In the genomic region with DNA sequence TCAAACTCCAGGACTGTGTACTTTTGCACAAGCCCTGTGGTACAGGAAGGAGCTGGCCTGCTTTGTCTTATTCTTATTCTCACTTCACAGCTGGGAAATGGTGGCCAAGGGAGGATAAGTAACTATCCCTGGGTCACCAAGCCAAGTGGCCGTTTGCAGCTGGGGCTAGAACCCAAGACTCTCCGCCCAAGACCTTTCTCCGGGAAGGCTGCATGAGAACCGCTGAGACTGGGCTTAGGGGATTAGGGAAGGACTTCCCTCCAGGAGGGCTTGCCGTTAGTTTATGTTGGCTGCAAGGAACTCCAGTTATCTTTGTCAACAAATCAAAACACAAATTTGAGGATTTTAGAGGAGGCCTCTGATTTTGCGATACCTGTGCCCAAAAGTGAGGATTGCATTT, we compare ENCODE assay signal across 35 cellular contexts.
"Had no signal": no experiment of that assay in that cellular context is flagged by ENCODE, and none has a peak within 500 bp of the region (broad histone marks: within the 10 kb centered on the region; RNA-seq: fewer than 3 reads in every experiment).

No MANE protein-coding gene starts in this region.

- H3K36me3 Mint-ChIP-seq: activated naive CD4-positive, alpha-beta T cell treated with anti-CD3 and anti-CD28 coated beads, Interleukin-2, amount 10 ng/mL, durations not matched to agents 7 days and 5 days; activated naive CD4-positive, alpha-beta T cell treated with anti-CD3 and anti-CD28 coated beads, Interleukin-2, amount 50 U/mL, for 24 hours; activated naive CD4-positive, alpha-beta T cell treated with anti-CD3 and anti-CD28 coated beads, Interleukin-2, amount 50 U/mL, for 72 hours; activated naive CD8-positive, alpha-beta T cell treated with anti-CD3 and anti-CD28 coated beads for 36 hours; brain had no signal

- ATAC-seq: activated naive CD4-positive, alpha-beta T cell treated with anti-CD3 and anti-CD28 coated beads, Interleukin-2, amount 50 U/mL, for 72 hours; activated naive CD8-positive, alpha-beta T cell treated with anti-CD3 and anti-CD28 coated beads, Interleukin-2, amount 50 U/mL, for 24 hours; activated T-cell treated with anti-CD3 and anti-CD28 coated beads, Interleukin-2, amount 50 U/mL, for 4 hours; activated T-cell treated with anti-CD3 and anti-CD28 coated beads, Interleukin-2, amount 50 U/mL, for 72 hours; activated T-helper 17 cell treated with anti-CD3 and anti-CD28 coated beads, Interleukin-2, amount 50 U/mL, for 72 hours; body of pancreas had no signal

- DNase-seq: activated effector memory CD4-positive, alpha-beta T cell treated with anti-CD3 and anti-CD28 coated beads, Interleukin-2, amount 50 U/mL, for 16 hours; activated effector memory CD4-positive, alpha-beta T cell treated with Interleukin-2 at 50 U/mL for 16 hours; activated gamma-delta T cell; activated gamma-delta T cell treated with Interleukin-2 at 50 U/mL for 16 hours; activated naive CD4-positive, alpha-beta T cell; activated naive CD4-positive, alpha-beta T cell treated with anti-CD3 and anti-CD28 coated beads for 36 hours; activated naive CD4-positive, alpha-beta T cell treated with anti-CD3 and anti-CD28 coated beads, Interleukin-2, amount 10 ng/mL, durations not matched to agents 7 days and 5 days; activated naive CD4-positive, alpha-beta T cell treated with anti-CD3 and anti-CD28 coated beads, Interleukin-2, amount 50 U/mL, for 16 hours; activated naive CD4-positive, alpha-beta T cell treated with Interleukin-2 at 50 U/mL for 16 hours; activated naive CD8-positive, alpha-beta T cell treated with anti-CD3 and anti-CD28 coated beads for 36 hours; activated naive CD8-positive, alpha-beta T cell treated with anti-CD3 and anti-CD28 coated beads, Interleukin-2, amount 10 ng/mL, durations not matched to agents 7 days and 5 days; activated naive CD8-positive, alpha-beta T cell treated with anti-CD3 and anti-CD28 coated beads, Interleukin-2, amount 50 U/mL, for 24 hours; activated T-cell treated with anti-CD3 and anti-CD28 coated beads, Interleukin-2, amount 50 U/mL, for 1 hour; activated T-cell treated with anti-CD3 and anti-CD28 coated beads, Interleukin-2, amount 50 U/mL, for 24 hours; activated T-cell treated with anti-CD3 and anti-CD28 coated beads, Interleukin-2, amount 50 U/mL, for 4 hours; activated T-cell treated with anti-CD3 and anti-CD28 coated beads, Interleukin-2, amount 50 U/mL, for 48 hours; activated T-cell treated with anti-CD3 and anti-CD28 coated beads, Interleukin-2, amount 50 U/mL, for 72 hours; adrenal gland; amniotic stem cell; amygdala; anterior cingulate cortex; aorta; body of pancreas; brain microvascular endothelial cell; caudate nucleus; central memory CD4-positive, alpha-beta T cell; cerebellar nuclear complex had no signal

- H3K4me3 Mint-ChIP-seq: activated naive CD4-positive, alpha-beta T cell treated with anti-CD3 and anti-CD28 coated beads for 36 hours; activated naive CD4-positive, alpha-beta T cell treated with anti-CD3 and anti-CD28 coated beads, Interleukin-2, amount 10 ng/mL, durations not matched to agents 7 days and 5 days; activated naive CD4-positive, alpha-beta T cell treated with anti-CD3 and anti-CD28 coated beads, Interleukin-2, amount 50 U/mL, for 24 hours; activated naive CD8-positive, alpha-beta T cell; activated naive CD8-positive, alpha-beta T cell treated with anti-CD3 and anti-CD28 coated beads for 36 hours; activated naive CD8-positive, alpha-beta T cell treated with anti-CD3 and anti-CD28 coated beads, Interleukin-2, amount 10 ng/mL, durations not matched to agents 7 days and 5 days; activated naive CD8-positive, alpha-beta T cell treated with anti-CD3 and anti-CD28 coated beads, Interleukin-2, amount 50 U/mL, for 24 hours; activated T-cell treated with anti-CD3 and anti-CD28 coated beads, Interleukin-2, amount 50 U/mL, for 24 hours; activated T-cell treated with anti-CD3 and anti-CD28 coated beads, Interleukin-2, amount 50 U/mL, for 4 hours; activated T-cell treated with anti-CD3 and anti-CD28 coated beads, Interleukin-2, amount 50 U/mL, for 72 hours; activated T-helper 1 cell treated with anti-CD3 and anti-CD28 coated beads, Interleukin-12 subunit alpha, Interleukin-12 subunit beta, Interleukin-2, Interleukin-4 antibody, amounts not matched to agents 30 ng/mL and 10 ng/mL and 1 ng/mL, durations not matched to agents 14 hours and 24 hours and 36 hours; activated T-helper 17 cell treated with anti-CD3 and anti-CD28 coated beads, Interleukin-2, amount 50 U/mL, for 72 hours; brain; central memory CD8-positive, alpha-beta T cell had no signal

- H3K9me3 Mint-ChIP-seq: activated naive CD4-positive, alpha-beta T cell treated with anti-CD3 and anti-CD28 coated beads, Interleukin-2, amount 50 U/mL, for 24 hours; activated naive CD8-positive, alpha-beta T cell treated with anti-CD3 and anti-CD28 coated beads for 36 hours; activated naive CD8-positive, alpha-beta T cell treated with anti-CD3 and anti-CD28 coated beads, Interleukin-2, amount 50 U/mL, for 24 hours; activated T-helper 1 cell treated with anti-CD3 and anti-CD28 coated beads, Interleukin-12 subunit alpha, Interleukin-12 subunit beta, Interleukin-2, Interleukin-4 antibody, amounts not matched to agents 30 ng/mL and 10 ng/mL and 1 ng/mL, durations not matched to agents 14 hours and 24 hours and 36 hours; activated T-helper 2 cell treated with anti-CD3 and anti-CD28 coated beads, Interferon-gamma antibody, Interleukin-2, Interleukin-4, amounts not matched to agents 10 μg/mL and 5 μg/mL and 100 μg/mL, durations not matched to agents 14 hours and 24 hours and 36 hours; central memory CD8-positive, alpha-beta T cell had no signal

- H3K4me1 Mint-ChIP-seq: activated naive CD4-positive, alpha-beta T cell treated with anti-CD3 and anti-CD28 coated beads, Interleukin-2, amount 10 ng/mL, durations not matched to agents 7 days and 5 days; activated naive CD4-positive, alpha-beta T cell treated with anti-CD3 and anti-CD28 coated beads, Interleukin-2, amount 50 U/mL, for 24 hours; activated naive CD8-positive, alpha-beta T cell treated with anti-CD3 and anti-CD28 coated beads for 36 hours; activated naive CD8-positive, alpha-beta T cell treated with anti-CD3 and anti-CD28 coated beads, Interleukin-2, amount 10 ng/mL, durations not matched to agents 7 days and 5 days; activated naive CD8-positive, alpha-beta T cell treated with anti-CD3 and anti-CD28 coated beads, Interleukin-2, amount 50 U/mL, for 24 hours; activated T-helper 17 cell treated with anti-CD3 and anti-CD28 coated beads, Interleukin-2, amount 50 U/mL, for 72 hours; brain; central memory CD8-positive, alpha-beta T cell had no signal

- H3K27ac Mint-ChIP-seq: activated naive CD4-positive, alpha-beta T cell treated with anti-CD3 and anti-CD28 coated beads for 36 hours; activated naive CD4-positive, alpha-beta T cell treated with anti-CD3 and anti-CD28 coated beads, Interleukin-2, amount 10 ng/mL, durations not matched to agents 7 days and 5 days; activated naive CD4-positive, alpha-beta T cell treated with anti-CD3 and anti-CD28 coated beads, Interleukin-2, amount 50 U/mL, for 24 hours; activated naive CD4-positive, alpha-beta T cell treated with anti-CD3 and anti-CD28 coated beads, Interleukin-2, amount 50 U/mL, for 72 hours; activated naive CD8-positive, alpha-beta T cell; activated naive CD8-positive, alpha-beta T cell treated with anti-CD3 and anti-CD28 coated beads for 36 hours; activated naive CD8-positive, alpha-beta T cell treated with anti-CD3 and anti-CD28 coated beads, Interleukin-2, amount 50 U/mL, for 24 hours; activated T-cell treated with anti-CD3 and anti-CD28 coated beads, Interleukin-2, amount 50 U/mL, for 24 hours; activated T-cell treated with anti-CD3 and anti-CD28 coated beads, Interleukin-2, amount 50 U/mL, for 72 hours; activated T-helper 1 cell treated with anti-CD3 and anti-CD28 coated beads, Interleukin-12 subunit alpha, Interleukin-12 subunit beta, Interleukin-2, Interleukin-4 antibody, amounts not matched to agents 30 ng/mL and 10 ng/mL and 1 ng/mL, durations not matched to agents 14 hours and 24 hours and 36 hours; activated T-helper 17 cell treated with anti-CD3 and anti-CD28 coated beads, Interleukin-2, amount 50 U/mL, for 72 hours; activated T-helper 2 cell treated with anti-CD3 and anti-CD28 coated beads, Interferon-gamma antibody, Interleukin-2, Interleukin-4, amounts not matched to agents 10 μg/mL and 5 μg/mL and 100 μg/mL, durations not matched to agents 14 hours and 24 hours and 36 hours; brain had no signal
